Comparison of ENCODE assay signal across 1 cellular context in the genomic region with DNA sequence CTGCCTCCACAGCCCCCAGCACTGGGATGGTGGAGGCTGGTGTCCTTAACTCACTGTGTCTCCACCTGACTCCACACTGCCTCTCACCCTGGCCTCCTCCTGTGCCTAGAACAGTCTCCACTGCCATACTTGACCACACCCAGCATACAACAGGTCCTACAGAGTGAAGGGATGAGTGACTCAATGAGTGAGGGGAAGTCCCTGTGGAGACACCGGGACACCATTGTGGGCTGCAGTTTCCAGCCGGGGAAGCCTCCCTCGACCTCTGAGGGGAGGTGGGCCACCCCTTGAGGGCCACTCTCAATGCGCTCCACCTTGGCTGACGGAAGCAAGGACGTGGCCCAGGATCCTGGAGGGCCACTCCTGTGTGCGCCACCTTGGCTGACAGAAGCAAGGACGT.
TF ChIP-seq lines count a peak whose summit lies in the region.

No MANE protein-coding gene starts in this region.

TF ChIP-seq in H1, 55 proteins besides CTCF, POLR2A, EP300 and RAD21:
- TF ChIP-seq KDM1A (IDR thresholded peaks at IDR 0.05; ENCODE audit: borderline replicate concordance, low read length), result no peak
- TF ChIP-seq SP2 (IDR thresholded peaks at IDR 0.05; ENCODE audit: low read length), result no peak
- TF ChIP-seq EGR1 (IDR thresholded peaks at IDR 0.05; ENCODE audit: borderline replicate concordance, low read depth, low read length), result no peak
- TF ChIP-seq BCL11A (IDR thresholded peaks at IDR 0.05; ENCODE audit: low read depth in 2 of 2, low read length in 2 of 2), result no peak
- TF ChIP-seq, protein P1, sequence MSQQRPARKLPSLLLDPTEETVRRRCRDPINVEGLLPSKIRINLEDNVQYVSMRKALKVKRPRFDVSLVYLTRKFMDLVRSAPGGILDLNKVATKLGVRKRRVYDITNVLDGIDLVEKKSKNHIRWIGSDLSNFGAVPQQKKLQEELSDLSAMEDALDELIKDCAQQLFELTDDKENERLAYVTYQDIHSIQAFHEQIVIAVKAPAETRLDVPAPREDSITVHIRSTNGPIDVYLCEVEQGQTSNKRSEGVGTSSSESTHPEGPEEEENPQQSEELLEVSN (IDR thresholded peaks at IDR 0.05), result no peak
- no peak for TF ChIP-seq SP4 (IDR thresholded peaks at IDR 0.05; ENCODE audit: low read length)
- no peak for TF ChIP-seq FOSL1 (IDR thresholded peaks at IDR 0.05; ENCODE audit: insufficient read depth, low read depth, low read length)
- no peak for TF ChIP-seq HDAC2 (IDR thresholded peaks at IDR 0.05; ENCODE audit: borderline replicate concordance in 1 of 2, low read depth in 2 of 2, low read length in 2 of 2)
TF ChIP-seq in H1: peak in this region for 0.
